In genomic region chr21:29303301-29303700, GRCh38 we compare ENCODE assay signal across 1 cellular context.
TF ChIP-seq lines count a peak whose summit lies in the region.

No MANE protein-coding gene starts in this region.

TF ChIP-seq in WTC11, 78 proteins besides CTCF, POLR2A, EP300 and RAD21 (continued from another document):
- no peak for TF ChIP-seq JAZF1 (CRISPR knock-in tag; IDR thresholded peaks at IDR 0.05)
- no peak for TF ChIP-seq CBFB (CRISPR knock-in tag; IDR thresholded peaks at IDR 0.05; ENCODE audit: low read depth)
- TF ChIP-seq GTF2I (CRISPR knock-in tag; conservative IDR thresholded peaks at IDR 0.05): no peak
- no peak for TF ChIP-seq ATF6 (CRISPR knock-in tag; IDR thresholded peaks at IDR 0.05)
- TF ChIP-seq ATF1 (CRISPR knock-in tag; IDR thresholded peaks at IDR 0.05): no peak
- TF ChIP-seq ZNF138 (CRISPR knock-in tag; conservative IDR thresholded peaks at IDR 0.05): no peak
- TF ChIP-seq FOXJ3 (CRISPR knock-in tag; IDR thresholded peaks at IDR 0.05; ENCODE audit: borderline replicate concordance): no peak
- TF ChIP-seq ELF4 (CRISPR knock-in tag; IDR thresholded peaks at IDR 0.05; ENCODE audit: low read depth): no peak
- TF ChIP-seq MYBL2 (CRISPR knock-in tag; IDR thresholded peaks at IDR 0.05): no peak
- no peak for TF ChIP-seq CREB1 (CRISPR knock-in tag; IDR thresholded peaks at IDR 0.05)
- TF ChIP-seq TEAD1 (CRISPR knock-in tag; IDR thresholded peaks at IDR 0.05): no peak
- no peak for TF ChIP-seq TEAD4 (CRISPR knock-in tag; IDR thresholded peaks at IDR 0.05)
- no peak for TF ChIP-seq E2F4 (CRISPR knock-in tag; IDR thresholded peaks at IDR 0.05; ENCODE audit: borderline replicate concordance, low read depth)
- no peak for TF ChIP-seq MXD4 (CRISPR knock-in tag; IDR thresholded peaks at IDR 0.05; ENCODE audit: borderline replicate concordance)
- TF ChIP-seq HMGA2 (CRISPR knock-in tag; IDR thresholded peaks at IDR 0.05): no peak
- no peak for TF ChIP-seq PREB (CRISPR knock-in tag; IDR thresholded peaks at IDR 0.05; ENCODE audit: borderline replicate concordance)
- TF ChIP-seq AFF4 (CRISPR knock-in tag; IDR thresholded peaks at IDR 0.05; ENCODE audit: borderline replicate concordance): no peak
- no peak for TF ChIP-seq IRF1 (CRISPR knock-in tag; IDR thresholded peaks at IDR 0.05)
